Comparison of ENCODE assay signal across 1 cellular context in genomic region chr19:48445606-48446481, GRCh38.
TF ChIP-seq lines count a peak whose summit lies in the region.

TSS of gene GRWD1 (plus strand) at chr19:48445983. CDS start at chr19:48446006, 23 bp downstream.

TF ChIP-seq in HepG2, 621 proteins besides CTCF, POLR2A, EP300 and RAD21 (continued from another document and continues in another):
- TF ChIP-seq FOXJ3 (CRISPR knock-in tag; IDR thresholded peaks at IDR 0.05; ENCODE audit: borderline replicate concordance) (peak; percentile 62; the same call in 1 of the 2 replicates), AKAP8 (CRISPR knock-in tag; IDR thresholded peaks at IDR 0.05) (0 out of 2 replicates have a peak, but pooled peaks have one; percentile 42), NR2C2 (CRISPR knock-in tag; IDR thresholded peaks at IDR 0.05; ENCODE audit: borderline replicate concordance) (peak; percentile 83; the same call in 1 of the 2 replicates), ZNF609 (CRISPR knock-in tag; IDR thresholded peaks at IDR 0.05; ENCODE audit: borderline replicate concordance) (no peak), POGK (CRISPR knock-in tag; conservative IDR thresholded peaks at IDR 0.05) (0 out of 2 replicates have a peak, but pooled peaks have one; percentile 53), NCOA1 (CRISPR knock-in tag; IDR thresholded peaks at IDR 0.05) (no peak), RNF219 (CRISPR knock-in tag; IDR thresholded peaks at IDR 0.05) (0 out of 2 replicates have a peak, but pooled peaks have one; percentile 32), ZHX2 (IDR thresholded peaks at IDR 0.05; ENCODE audit: low read depth) (peak; percentile 81), ZHX2 (CRISPR knock-in tag; IDR thresholded peaks at IDR 0.05; ENCODE audit: borderline replicate concordance) (no peak), KDM4B (CRISPR knock-in tag; IDR thresholded peaks at IDR 0.05) (no peak), TIGD3 (CRISPR knock-in tag; IDR thresholded peaks at IDR 0.05; ENCODE audit: borderline replicate concordance) (no peak), GPBP1L1 (CRISPR knock-in tag; IDR thresholded peaks at IDR 0.05) (no peak), ZNF430 (CRISPR knock-in tag; IDR thresholded peaks at IDR 0.05) (peak; percentile 79; the same call in 1 of the 2 replicates), ZNF468 (CRISPR knock-in tag; IDR thresholded peaks at IDR 0.05) (no peak), PITX1 (CRISPR knock-in tag; IDR thresholded peaks at IDR 0.05) (no peak), KLF9 (CRISPR knock-in tag; IDR thresholded peaks at IDR 0.05; ENCODE audit: low read depth) (no peak), ZFP36L1 (CRISPR knock-in tag; IDR thresholded peaks at IDR 0.05) (peak; percentile 65; the same call in 1 of the 2 replicates), ZNF577 (CRISPR knock-in tag; IDR thresholded peaks at IDR 0.05; ENCODE audit: borderline replicate concordance, low read depth) (no peak), HES4 (CRISPR knock-in tag; IDR thresholded peaks at IDR 0.05; ENCODE audit: borderline replicate concordance) (no peak), ZNF740 (CRISPR knock-in tag; IDR thresholded peaks at IDR 0.05) (no peak), TOPORS (CRISPR knock-in tag; IDR thresholded peaks at IDR 0.05) (no peak), SSRP1 (CRISPR knock-in tag; IDR thresholded peaks at IDR 0.05) (no peak), NR1H2 (CRISPR knock-in tag; IDR thresholded peaks at IDR 0.05; ENCODE audit: borderline replicate concordance, low read depth) (no peak), SRF (IDR thresholded peaks at IDR 0.05; ENCODE audit: low read depth, low read length) (no peak), ZNF761 (CRISPR knock-in tag; conservative IDR thresholded peaks at IDR 0.05) (no peak), ZNF737 (CRISPR knock-in tag; IDR thresholded peaks at IDR 0.05; ENCODE audit: borderline replicate concordance) (no peak), CBX1 (IDR thresholded peaks at IDR 0.05; ENCODE audit: low read depth) (no peak), BCLAF1 (IDR thresholded peaks at IDR 0.05) (no peak), RFX1 (IDR thresholded peaks at IDR 0.05) (peak; percentile 62; the same call in 1 of the 2 replicates), HMG20A (CRISPR knock-in tag; IDR thresholded peaks at IDR 0.05; ENCODE audit: borderline replicate concordance) (no peak), ZNF7 (CRISPR knock-in tag; IDR thresholded peaks at IDR 0.05) (no peak), ZNF607 (CRISPR knock-in tag; IDR thresholded peaks at IDR 0.05; ENCODE audit: borderline replicate concordance) (peak; percentile 77; the same call in 1 of the 2 replicates), ZNF225 (CRISPR knock-in tag; IDR thresholded peaks at IDR 0.05) (peak; percentile 71; the same call in 1 of the 2 replicates), PBX2 (CRISPR knock-in tag; IDR thresholded peaks at IDR 0.05) (no peak)
